Comparison of ENCODE assay signal across 9 cellular contexts in genomic region chr3:194269610-194270145, GRCh38.
DNase-seq lines count a peak whose midpoint lies in the region; ATAC-seq and TF ChIP-seq lines count a peak whose summit lies in the region.
"Had no signal": no experiment of that assay in that cellular context is flagged by ENCODE, and none has a peak within 500 bp of the region (broad histone marks: within the 10 kb centered on the region; RNA-seq: fewer than 3 reads in every experiment).

No MANE protein-coding gene starts in this region.

- no peak overlapping the region for H3K9ac ChIP-seq in fibroblast of lung (ENCODE audit: insufficient read depth, low read length)
- no peak overlapping the region for H3K9ac ChIP-seq in muscle layer of colon (ENCODE audit: low read length)

- no peaks in the 10 kb centered on the region for H3K27me3 ChIP-seq in A673 (replicated peaks; ENCODE audit: insufficient read depth, low read depth, low read length, poor library complexity)
- H3K27me3 ChIP-seq in fibroblast of lung (ENCODE audit: control insufficient read depth, insufficient read depth, low read length): no peaks in the 10 kb centered on the region
- no peaks in the 10 kb centered on the region for H3K27me3 ChIP-seq in muscle layer of colon (ENCODE audit: control insufficient read depth in 1 of 2, insufficient read depth in 2 of 2, low read length in 2 of 2)
- H3K27me3 ChIP-seq in CD8-positive, alpha-beta T cell (ENCODE audit: insufficient read depth, low read length): no peaks in the 10 kb centered on the region

- H4K20me1 ChIP-seq in fibroblast of lung (ENCODE audit: control insufficient read depth, extremely low read depth, insufficient read depth, low read length): no peaks in the 10 kb centered on the region

- POLR2A ChIA-PET in A673 (lab: Charles Lee; ENCODE audit: low non-redundant PET): no interaction called here
- POLR2A ChIA-PET in CD8-positive, alpha-beta T cell (lab: Charles Lee): no interaction called here

- H3K4me3 ChIP-seq in A673 (ENCODE audit: low read depth, low read length, poor library complexity, severe bottlenecking) (no peak overlapping the region), fibroblast of lung (replicated peaks in 1 of 4; ENCODE audit: control extremely low read depth in 1 of 4, insufficient read depth in 1 of 4, low read depth in 3 of 4, low read length in 4 of 4) (no peak overlapping the region), muscle layer of colon (ENCODE audit: low read depth in 1 of 2, low read length in 2 of 2) (no peak overlapping the region)
- no peak overlapping the region for H3K4me3 ChIP-seq in CD8-positive, alpha-beta T cell (ENCODE audit: low read depth, low read length)

- no peaks in the 10 kb centered on the region for H3K36me3 Mint-ChIP-seq in CD8-positive, alpha-beta T cell

- H3K4me1 Mint-ChIP-seq in CD8-positive, alpha-beta T cell (ENCODE audit: low read depth): peaks cover 4% of the 10 kb centered on the region

- H3K36me3 ChIP-seq in A673 (ENCODE audit: insufficient read depth, low read length, poor library complexity, severe bottlenecking): no peaks in the 10 kb centered on the region
- no peaks in the 10 kb centered on the region for H3K36me3 ChIP-seq in fibroblast of lung (ENCODE audit: control insufficient read depth, insufficient read depth, low read length)
- no peaks in the 10 kb centered on the region for H3K36me3 ChIP-seq in muscle layer of colon (ENCODE audit: insufficient read depth, low read length)
- H3K36me3 ChIP-seq in CD8-positive, alpha-beta T cell (ENCODE audit: insufficient read depth, low read length): no peaks in the 10 kb centered on the region

- H3K27ac ChIP-seq in A673 (ENCODE audit: low read depth, low read length, poor library complexity, severe bottlenecking): no peak overlapping the region
- H3K27ac ChIP-seq in fibroblast of lung (ENCODE audit: insufficient read depth, low read length): peak overlapping the region; percentile 15
- peak overlapping the region; percentile 1 for H3K27ac ChIP-seq in muscle layer of colon (ENCODE audit: low read depth, low read length)
- no peak overlapping the region for H3K27ac ChIP-seq in CD8-positive, alpha-beta T cell (ENCODE audit: low read depth, low read length)

- H3K4me3 Mint-ChIP-seq in CD8-positive, alpha-beta T cell: no peak overlapping the region

- intact Hi-C loops in A673 (cut with micrococcal nuclease; ENCODE audit: unreplicated experiment): no loop called here
- intact Hi-C loops in CD8-positive, alpha-beta T cell (cut with DNase I, micrococcal nuclease): no loop called here

- H3K4me1 ChIP-seq in A673 (ENCODE audit: insufficient read depth, low read length, poor library complexity, severe bottlenecking): peaks cover 6% of the 10 kb centered on the region
- H3K4me1 ChIP-seq in fibroblast of lung (ENCODE audit: control insufficient read depth, extremely low read depth, insufficient read depth, low read length): peaks cover 11% of the 10 kb centered on the region
- H3K4me1 ChIP-seq in muscle layer of colon (ENCODE audit: insufficient read depth, low read length): peaks cover 50% of the 10 kb centered on the region
- H3K4me1 ChIP-seq in CD8-positive, alpha-beta T cell (ENCODE audit: insufficient read depth, low read length): no peaks in the 10 kb centered on the region

- BruUV-seq in A673 (replicated peaks; lab: Mats Ljungman, UMichigan): no TSS peak

- no peaks in the 10 kb centered on the region for H3K79me2 ChIP-seq in fibroblast of lung (ENCODE audit: control insufficient read depth, insufficient read depth, low read length)

- no peaks in the 10 kb centered on the region for H3K9me3 Mint-ChIP-seq in CD8-positive, alpha-beta T cell
- H3K9me3 Mint-ChIP-seq: effector memory CD8-positive, alpha-beta T cell had no signal

- H3K9me3 ChIP-seq in A673 (ENCODE audit: low read depth, low read length, poor library complexity, severe bottlenecking) (no peaks in the 10 kb centered on the region), fibroblast of lung (ENCODE audit: control insufficient read depth, insufficient read depth, low read depth, low read length) (no peaks in the 10 kb centered on the region), muscle layer of colon (ENCODE audit: low read length) (no peaks in the 10 kb centered on the region)
- no peaks in the 10 kb centered on the region for H3K9me3 ChIP-seq in CD8-positive, alpha-beta T cell (ENCODE audit: low read length)

- peak overlapping the region; percentile 6 for H2AFZ ChIP-seq in fibroblast of lung (ENCODE audit: low read length)

- peak; percentile 23; the same call in 1 of the 2 replicates for TF ChIP-seq CTCF in A673 (conservative IDR thresholded peaks at IDR 0.05; ENCODE audit: low read depth, low read length)
- TF ChIP-seq CTCF in fibroblast of lung (conservative IDR thresholded peaks at IDR 0.05 in 1 of 2, IDR thresholded peaks at IDR 0.05 in 1 of 2; ENCODE audit: low read depth in 1 of 2, low read length in 2 of 2): peak; percentile 37 to 57
- no peak for TF ChIP-seq CTCF in CD8-positive, alpha-beta T cell (IDR thresholded peaks at IDR 0.05)

- no peak for DNase-seq in A673 (ENCODE audit: low spot score)
- DNase-seq in HT-29 (ENCODE audit: low spot score): peak; percentile 90
- peak; percentile 78 to 85 for DNase-seq in fibroblast of lung (ENCODE audit: low read depth in 2 of 2)
- no peak for DNase-seq in CD8-positive, alpha-beta T cell
- DNase-seq in HCEC 1CT: no peak
- DNase-seq: effector memory CD8-positive, alpha-beta T cell had no signal

- no peak overlapping the region for H3K27ac Mint-ChIP-seq in CD8-positive, alpha-beta T cell

- CTCF ChIA-PET in A673 (lab: Charles Lee): no interaction called here
- CTCF ChIA-PET in CD8-positive, alpha-beta T cell (lab: Charles Lee): no interaction called here

- peak overlapping the region; percentile 32 for H3K4me2 ChIP-seq in fibroblast of lung (ENCODE audit: extremely low read depth, insufficient read depth, low read length)

- peaks cover 6% of the 10 kb centered on the region for H3K27me3 Mint-ChIP-seq in CD8-positive, alpha-beta T cell (ENCODE audit: low read depth)

- ATAC-seq in HG02678 (IDR thresholded peaks at IDR 0.05; ENCODE audit: unreplicated experiment): no peak
- ATAC-seq in CD8-positive, alpha-beta T cell: no peak
- ATAC-seq in GM18498 (IDR thresholded peaks at IDR 0.05; ENCODE audit: unreplicated experiment): no peak
- ATAC-seq: effector memory CD8-positive, alpha-beta T cell had no signal

Comparison
In these comparisons a context has a peak if more than half of its experiments do, and no peak if none do; other contexts are left out.
1. DNase-seq: peak in HT-29 (single experiment) and fibroblast of lung (2 of 2); none in A673 (single experiment), CD8-positive, alpha-beta T cell (0 of 7) and HCEC 1CT (single experiment).
2. H3K27ac ChIP-seq: peak in fibroblast of lung (single experiment) and muscle layer of colon (single experiment); none in A673 (single experiment) and CD8-positive, alpha-beta T cell (single experiment).